ENCODE assay signal across 23 cellular contexts in genomic region chr11:21986361-21986760, GRCh38.
"Had no signal": no experiment of that assay in that cellular context is flagged by ENCODE, and none has a peak within 500 bp of the region (broad histone marks: within the 10 kb centered on the region; RNA-seq: fewer than 3 reads in every experiment).

No MANE protein-coding gene starts in this region.

- H3K36me3 ChIP-seq: colonic mucosa, esophagus muscularis mucosa, esophagus squamous epithelium, gastrocnemius medialis, gastroesophageal sphincter, heart left ventricle, heart right ventricle had no signal

- H3K4me3 ChIP-seq: colonic mucosa, coronary artery, dorsolateral prefrontal cortex, esophagus muscularis mucosa, esophagus squamous epithelium, gastrocnemius medialis, gastroesophageal sphincter, heart left ventricle, heart right ventricle had no signal

- DNase-seq: colonic mucosa; cortex of kidney; dermis blood vessel endothelial cell; dorsolateral prefrontal cortex; effector CD4-positive, alpha-beta T cell; effector CD8-positive, alpha-beta T cell; effector memory CD4-positive, alpha-beta T cell; effector memory CD8-positive, alpha-beta T cell; endodermal cell; erythroblast; esophagus squamous epithelium; foreskin fibroblast; foreskin keratinocyte; foreskin melanocyte; gastrocnemius medialis; glutamatergic neuron; head of caudate nucleus; heart left ventricle; heart right ventricle had no signal

- H3K27ac ChIP-seq: colonic mucosa, coronary artery, epithelial cell of prostate, esophagus muscularis mucosa, esophagus squamous epithelium, foreskin keratinocyte, gastrocnemius medialis, gastroesophageal sphincter, heart left ventricle, heart right ventricle had no signal

- H3K4me1 ChIP-seq: colonic mucosa, esophagus muscularis mucosa, esophagus squamous epithelium, foreskin keratinocyte, gastrocnemius medialis, gastroesophageal sphincter, heart left ventricle, heart right ventricle had no signal

- H3K27me3 ChIP-seq: colonic mucosa, dorsolateral prefrontal cortex, esophagus muscularis mucosa, esophagus squamous epithelium, foreskin keratinocyte, gastrocnemius medialis, gastroesophageal sphincter, heart left ventricle, heart right ventricle had no signal

- H3K9me3 ChIP-seq: colonic mucosa, esophagus muscularis mucosa, esophagus squamous epithelium, gastrocnemius medialis, gastroesophageal sphincter, heart left ventricle, heart right ventricle had no signal
